1 cellular context compared by ENCODE assay signal in the genomic region with DNA sequence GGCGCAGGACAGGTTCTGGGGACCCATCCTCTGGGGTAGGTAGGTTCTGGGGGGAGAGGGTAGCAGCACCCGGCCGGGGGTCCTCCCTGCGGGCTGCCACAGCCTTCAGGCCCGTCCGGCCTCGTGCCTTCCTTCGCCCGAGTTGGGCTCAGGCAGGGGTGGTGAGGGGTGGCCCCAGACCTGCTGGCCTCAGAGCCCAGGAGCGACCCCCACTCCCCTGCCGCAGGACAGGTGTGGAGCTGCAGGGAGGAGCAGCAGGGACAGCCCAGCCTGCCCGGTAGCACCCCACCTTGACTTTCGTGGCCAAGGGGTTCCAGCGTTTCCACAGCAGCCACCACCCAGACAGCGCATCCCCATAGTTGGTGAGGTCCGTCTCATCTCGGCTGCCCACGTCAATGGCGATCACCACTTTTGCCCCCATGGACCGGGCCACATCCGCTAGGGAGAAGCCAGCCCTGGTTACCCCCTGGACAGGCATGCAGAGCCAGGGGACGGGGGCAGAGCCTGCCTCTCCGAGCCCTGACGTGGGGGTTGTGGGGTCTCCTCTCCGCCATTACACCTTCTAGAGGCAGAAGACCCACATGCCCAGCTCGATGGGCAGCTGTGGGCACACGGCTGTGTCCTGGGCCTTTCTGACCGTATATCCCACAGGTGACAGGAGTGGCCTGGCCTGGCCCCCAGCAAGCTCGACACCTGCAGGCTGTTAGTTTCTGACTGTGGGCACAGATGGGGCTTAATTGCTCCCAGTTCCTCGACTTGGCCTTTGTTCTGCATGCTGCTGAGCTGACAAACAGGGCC.
TF ChIP-seq lines count a peak whose summit lies in the region.

No MANE protein-coding gene starts in this region.

TF ChIP-seq in GM12878, 131 proteins besides CTCF, POLR2A, EP300 and RAD21:
- TF ChIP-seq JUND (IDR thresholded peaks at IDR 0.05; ENCODE audit: low read depth, low read length) (no peak), JUNB (IDR thresholded peaks at IDR 0.05) (no peak), ZNF217 (IDR thresholded peaks at IDR 0.05) (no peak), RUNX3 (IDR thresholded peaks at IDR 0.05; ENCODE audit: low read length) (no peak), NR2F1 (conservative IDR thresholded peaks at IDR 0.05) (no peak), KDM1A (IDR thresholded peaks at IDR 0.05; ENCODE audit: borderline replicate concordance) (no peak), IRF4 (IDR thresholded peaks at IDR 0.05; ENCODE audit: low read depth, low read length) (no peak), MTA2 (IDR thresholded peaks at IDR 0.05; ENCODE audit: low read depth) (no peak), HCFC1 (IDR thresholded peaks at IDR 0.05; ENCODE audit: low read length) (no peak), ESRRA (IDR thresholded peaks at IDR 0.05; ENCODE audit: low read length) (no peak), POLR2AphosphoS5 (IDR thresholded peaks at IDR 0.05; ENCODE audit: low read length) (no peak), TCF7 (IDR thresholded peaks at IDR 0.05; ENCODE audit: borderline replicate concordance) (no peak), NR2C1 (IDR thresholded peaks at IDR 0.05) (no peak), WRNIP1 (IDR thresholded peaks at IDR 0.05; ENCODE audit: borderline replicate concordance, low read depth, low read length) (no peak), FOXK2 (IDR thresholded peaks at IDR 0.05) (no peak), POU2F2 (IDR thresholded peaks at IDR 0.05; ENCODE audit: borderline replicate concordance, low read depth, low read length) (no peak)
- TF ChIP-seq, protein P1, sequence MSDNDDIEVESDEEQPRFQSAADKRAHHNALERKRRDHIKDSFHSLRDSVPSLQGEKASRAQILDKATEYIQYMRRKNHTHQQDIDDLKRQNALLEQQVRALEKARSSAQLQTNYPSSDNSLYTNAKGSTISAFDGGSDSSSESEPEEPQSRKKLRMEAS (IDR thresholded peaks at IDR 0.05; ENCODE audit: low read depth, low read length): no peak
- TF ChIP-seq, protein P2, sequence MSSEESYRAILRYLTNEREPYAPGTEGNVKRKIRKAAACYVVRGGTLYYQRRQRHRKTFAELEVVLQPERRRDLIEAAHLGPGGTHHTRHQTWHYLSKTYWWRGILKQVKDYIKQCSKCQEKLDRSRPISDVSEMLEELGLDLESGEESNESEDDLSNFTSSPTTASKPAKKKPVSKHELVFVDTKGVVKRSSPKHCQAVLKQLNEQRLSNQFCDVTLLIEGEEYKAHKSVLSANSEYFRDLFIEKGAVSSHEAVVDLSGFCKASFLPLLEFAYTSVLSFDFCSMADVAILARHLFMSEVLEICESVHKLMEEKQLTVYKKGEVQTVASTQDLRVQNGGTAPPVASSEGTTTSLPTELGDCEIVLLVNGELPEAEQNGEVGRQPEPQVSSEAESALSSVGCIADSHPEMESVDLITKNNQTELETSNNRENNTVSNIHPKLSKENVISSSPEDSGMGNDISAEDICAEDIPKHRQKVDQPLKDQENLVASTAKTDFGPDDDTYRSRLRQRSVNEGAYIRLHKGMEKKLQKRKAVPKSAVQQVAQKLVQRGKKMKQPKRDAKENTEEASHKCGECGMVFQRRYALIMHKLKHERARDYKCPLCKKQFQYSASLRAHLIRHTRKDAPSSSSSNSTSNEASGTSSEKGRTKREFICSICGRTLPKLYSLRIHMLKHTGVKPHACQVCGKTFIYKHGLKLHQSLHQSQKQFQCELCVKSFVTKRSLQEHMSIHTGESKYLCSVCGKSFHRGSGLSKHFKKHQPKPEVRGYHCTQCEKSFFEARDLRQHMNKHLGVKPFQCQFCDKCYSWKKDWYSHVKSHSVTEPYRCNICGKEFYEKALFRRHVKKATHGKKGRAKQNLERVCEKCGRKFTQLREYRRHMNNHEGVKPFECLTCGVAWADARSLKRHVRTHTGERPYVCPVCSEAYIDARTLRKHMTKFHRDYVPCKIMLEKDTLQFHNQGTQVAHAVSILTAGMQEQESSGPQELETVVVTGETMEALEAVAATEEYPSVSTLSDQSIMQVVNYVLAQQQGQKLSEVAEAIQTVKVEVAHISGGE (CRISPR knock-in tag; IDR thresholded peaks at IDR 0.05): no peak
